ENCODE assay signal across 17 cellular contexts in the genomic region with DNA sequence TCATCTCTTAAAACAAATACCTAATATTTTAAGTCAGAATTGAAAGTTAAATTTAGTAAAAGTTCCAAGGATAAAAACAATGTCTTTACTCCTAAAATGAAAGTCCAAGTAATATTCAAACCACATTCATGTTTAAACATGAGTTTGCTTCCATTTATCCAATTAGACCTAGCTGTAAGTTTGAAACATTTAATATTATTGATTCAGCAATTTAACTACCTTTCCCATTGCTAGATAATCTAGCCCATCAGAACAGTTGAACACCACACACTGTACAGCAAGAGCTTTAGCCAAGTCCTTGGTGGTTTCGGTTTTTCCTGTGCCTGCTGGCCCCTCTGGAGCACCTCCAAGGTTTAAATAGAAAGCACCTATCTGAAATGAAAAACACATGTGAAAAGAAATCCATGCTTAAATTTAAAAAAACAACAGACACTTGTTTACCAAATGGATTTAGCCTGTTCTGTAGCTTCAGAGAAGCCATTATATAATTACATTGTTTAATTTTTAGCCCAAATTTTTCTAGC.
DNase-seq lines count a peak whose midpoint lies in the region; ATAC-seq and TF ChIP-seq lines count a peak whose summit lies in the region.
"Had no signal": no experiment of that assay in that cellular context is flagged by ENCODE, and none has a peak within 500 bp of the region (broad histone marks: within the 10 kb centered on the region; RNA-seq: fewer than 3 reads in every experiment).

No MANE protein-coding gene starts in this region.

- peaks cover 9% of the 10 kb centered on the region for H3K4me1 Mint-ChIP-seq in neural progenitor cell
- H3K4me1 Mint-ChIP-seq in activated CD4-positive, alpha-beta T cell treated with anti-CD3 and anti-CD28 coated beads for 36 hours = no peaks in the 10 kb centered on the region

- H3K27me3 Mint-ChIP-seq in neural progenitor cell (ENCODE audit: insufficient read depth, low read depth) = no peaks in the 10 kb centered on the region
- H3K27me3 Mint-ChIP-seq in activated CD4-positive, alpha-beta T cell treated with anti-CD3 and anti-CD28 coated beads for 36 hours = peaks cover 3% of the 10 kb centered on the region
- H3K27me3 Mint-ChIP-seq: stimulated activated naive CD8-positive, alpha-beta T cell treated with anti-CD3 and anti-CD28 coated beads, Interleukin-15, Interleukin-2, amounts not matched to agents 100 ng/mL and 50 ng/mL, for 24 hours had no signal

- no TSS peak for BruUV-seq in mammary epithelial cell (replicated peaks; lab: Mats Ljungman, UMichigan)

- DNase-seq in Daoy (ENCODE audit: low read depth) = peak; percentile 45
- DNase-seq in M059J (ENCODE audit: low read depth) = peak; percentile 69
- peak; percentile 2 for DNase-seq in mammary epithelial cell
- DNase-seq in neural progenitor cell (ENCODE audit: low spot score) = no peak
- DNase-seq in retina = no peak
- no peak for DNase-seq in activated CD4-positive, alpha-beta T cell treated with anti-CD3 and anti-CD28 coated beads for 36 hours
- no peak for DNase-seq in medulla oblongata (ENCODE audit: extremely low spot score)
- DNase-seq: COR-L47, head of caudate nucleus, left colon, NCI-H1092 treated with DMSO at 0.1 percent for 48 hours, NCI-H510A, sigmoid colon had no signal

- dilution Hi-C loops in mammary epithelial cell (cut with HindIII; ENCODE audit: low sequenced_read_pairs) = no loop called here

- in situ Hi-C loops in mammary epithelial cell (cut with MboI; ENCODE audit: low sequenced_read_pairs in 2 of 2) = no loop called here

- H3F3A ChIP-seq in neural progenitor cell (ENCODE audit: low read depth) = no peaks in the 10 kb centered on the region

- H3K79me2 ChIP-seq in mammary epithelial cell (ENCODE audit: insufficient read depth, low read length) (no peaks in the 10 kb centered on the region), neural progenitor cell (ENCODE audit: low read depth) (no peaks in the 10 kb centered on the region)

- H4K20me1 ChIP-seq in mammary epithelial cell (ENCODE audit: insufficient read depth, low read length) (no peaks in the 10 kb centered on the region), neural progenitor cell (ENCODE audit: low read depth) (no peaks in the 10 kb centered on the region)

- intact Hi-C loops in mammary epithelial cell (cut with micrococcal nuclease) = no loop called here
- intact Hi-C loops in activated CD4-positive, alpha-beta T cell treated with anti-CD3 and anti-CD28 coated beads for 36 hours (cut with DNase I, micrococcal nuclease) = no loop called here

- WGBS in mammary epithelial cell (ENCODE audit: low coverage, missing lambda C conversion rate) = 60% methylated on average over 1 of the region's 1 CpG

- H2AFZ ChIP-seq in mammary epithelial cell (ENCODE audit: low read depth, low read length) (peak overlapping the region; percentile 39), neural progenitor cell (replicated peaks) (peak overlapping the region; percentile 69)

- H3K4me3 Mint-ChIP-seq in neural progenitor cell = no peak overlapping the region
- H3K4me3 Mint-ChIP-seq in activated CD4-positive, alpha-beta T cell treated with anti-CD3 and anti-CD28 coated beads for 36 hours = no peak overlapping the region
- H3K4me3 Mint-ChIP-seq: neural crest cell; stimulated activated naive CD8-positive, alpha-beta T cell treated with anti-CD3 and anti-CD28 coated beads, Interleukin-15, Interleukin-2, amounts not matched to agents 100 ng/mL and 50 ng/mL, for 24 hours had no signal

- no peak overlapping the region for H3K9ac ChIP-seq in mammary epithelial cell (ENCODE audit: insufficient read depth, low read length)
- no peak overlapping the region for H3K9ac ChIP-seq in neural progenitor cell

- CTCF ChIA-PET in mammary epithelial cell (lab: Charles Lee; ENCODE audit: low non-redundant PET) = no interaction called here
- CTCF ChIA-PET in activated CD4-positive, alpha-beta T cell treated with anti-CD3 and anti-CD28 coated beads for 36 hours (lab: Charles Lee) = interaction anchor here (1.4 kb wide), 1 partner anchor 16 kb away, joined by 3 read pairs; no protein-coding TSS in a partner anchor

- TF ChIP-seq CTCF in mammary epithelial cell (conservative IDR thresholded peaks at IDR 0.05 in 1 of 2, IDR thresholded peaks at IDR 0.05 in 1 of 2; ENCODE audit: extremely low read depth in 1 of 2, insufficient read depth in 1 of 2, low read depth in 1 of 2, low read length in 2 of 2) (no peak), neural progenitor cell (IDR thresholded peaks at IDR 0.05) (no peak)

- POLR2A ChIA-PET in activated CD4-positive, alpha-beta T cell treated with anti-CD3 and anti-CD28 coated beads for 36 hours (lab: Charles Lee) = no interaction called here

- H3K36me3 ChIP-seq in mammary epithelial cell (ENCODE audit: insufficient read depth, low read length) = no peaks in the 10 kb centered on the region
- H3K36me3 ChIP-seq in neural progenitor cell = no peaks in the 10 kb centered on the region
- H3K36me3 ChIP-seq: sigmoid colon had no signal

- H3K4me1 ChIP-seq in mammary epithelial cell (ENCODE audit: insufficient read depth, low read length) (no peaks in the 10 kb centered on the region), neural progenitor cell (peaks cover 5% of the 10 kb centered on the region)
- H3K4me1 ChIP-seq: sigmoid colon had no signal

- no peak overlapping the region for H3K27ac ChIP-seq in mammary epithelial cell (ENCODE audit: insufficient read depth, low read depth, low read length)
- no peak overlapping the region for H3K27ac ChIP-seq in neural progenitor cell
- H3K27ac ChIP-seq: RWPE1, sigmoid colon had no signal

- no peak overlapping the region for H3K27ac Mint-ChIP-seq in neural progenitor cell
- no peak overlapping the region for H3K27ac Mint-ChIP-seq in activated CD4-positive, alpha-beta T cell treated with anti-CD3 and anti-CD28 coated beads for 36 hours
- H3K27ac Mint-ChIP-seq: stimulated activated naive CD8-positive, alpha-beta T cell treated with anti-CD3 and anti-CD28 coated beads, Interleukin-15, Interleukin-2, amounts not matched to agents 100 ng/mL and 50 ng/mL, for 24 hours had no signal

- peak overlapping the region; percentile 57 for H3K4me2 ChIP-seq in mammary epithelial cell (ENCODE audit: insufficient read depth, low read depth, low read length)
- H3K4me2 ChIP-seq in neural progenitor cell = no peak overlapping the region

- H3K36me3 Mint-ChIP-seq in neural progenitor cell = no peaks in the 10 kb centered on the region
- no peaks in the 10 kb centered on the region for H3K36me3 Mint-ChIP-seq in activated CD4-positive, alpha-beta T cell treated with anti-CD3 and anti-CD28 coated beads for 36 hours (ENCODE audit: low read depth)

- peaks cover 2% of the 10 kb centered on the region for H3K27me3 ChIP-seq in mammary epithelial cell (ENCODE audit: insufficient read depth, low read length)
- no peaks in the 10 kb centered on the region for H3K27me3 ChIP-seq in neural progenitor cell
- H3K27me3 ChIP-seq: sigmoid colon had no signal

- H3K4me3 ChIP-seq in mammary epithelial cell (replicated peaks in 1 of 3; ENCODE audit: insufficient read depth in 1 of 3, low read depth in 2 of 3, low read length in 3 of 3) = peak overlapping the region in 1 of 3 experiments; percentile 3
- H3K4me3 ChIP-seq in neural progenitor cell = no peak overlapping the region
- H3K4me3 ChIP-seq: sigmoid colon had no signal

- no peaks in the 10 kb centered on the region for H3K9me3 ChIP-seq in mammary epithelial cell (replicated peaks; ENCODE audit: insufficient read depth, low read length)
- no peaks in the 10 kb centered on the region for H3K9me3 ChIP-seq in neural progenitor cell (ENCODE audit: low read depth)
- H3K9me3 ChIP-seq: sigmoid colon had no signal

- no peak for ATAC-seq in GM18511 (IDR thresholded peaks at IDR 0.05; ENCODE audit: unreplicated experiment)
- ATAC-seq in activated CD4-positive, alpha-beta T cell treated with anti-CD3 and anti-CD28 coated beads for 36 hours = no peak
- ATAC-seq: left colon had no signal

- H3K9me3 Mint-ChIP-seq in neural progenitor cell = peaks cover 4% of the 10 kb centered on the region
- no peaks in the 10 kb centered on the region for H3K9me3 Mint-ChIP-seq in activated CD4-positive, alpha-beta T cell treated with anti-CD3 and anti-CD28 coated beads for 36 hours (ENCODE audit: low read depth)
- H3K9me3 Mint-ChIP-seq: stimulated activated naive CD8-positive, alpha-beta T cell treated with anti-CD3 and anti-CD28 coated beads, Interleukin-15, Interleukin-2, amounts not matched to agents 100 ng/mL and 50 ng/mL, for 24 hours had no signal

Comparison
In these comparisons a context has a peak if more than half of its experiments do, and no peak if none do; other contexts are left out.
1. DNase-seq: peak in Daoy (single experiment), M059J (single experiment) and mammary epithelial cell (single experiment); none in neural progenitor cell (single experiment), retina (single experiment), activated CD4-positive, alpha-beta T cell treated with anti-CD3 and anti-CD28 coated beads for 36 hours (single experiment) and medulla oblongata (single experiment).